9 cellular contexts compared by ENCODE assay signal in genomic region chr3:157154563-157155333, GRCh38. TPM values are rescaled to one million over a fixed set of nuclear protein-coding genes. Genes with fewer than 3 reads are reported as not detected.
A peak's percentile ranks its signal among the peaks of the same experiment; 100 is the strongest.
DNase-seq lines count a peak whose midpoint lies in the region; ATAC-seq and TF ChIP-seq lines count a peak whose summit lies in the region.
"Had no signal": no experiment of that assay in that cellular context is flagged by ENCODE, and none has a peak within 500 bp of the region (broad histone marks: within the 10 kb centered on the region; RNA-seq: fewer than 3 reads in every experiment).

No MANE protein-coding gene starts in this region.

- H2AFZ ChIP-seq in neural progenitor cell (replicated peaks): no peak overlapping the region

- no peaks in the 10 kb centered on the region for H3K9me3 ChIP-seq in DOHH2 (ENCODE audit: control insufficient read depth, insufficient read depth, low read length)
- H3K9me3 ChIP-seq in neural progenitor cell (ENCODE audit: low read depth): no peaks in the 10 kb centered on the region

- no peaks in the 10 kb centered on the region for H3K9me2 ChIP-seq in DOHH2 (replicated peaks; ENCODE audit: control insufficient read depth, low read length)

- H3K27me3 Mint-ChIP-seq in endothelial cell (ENCODE audit: unreplicated experiment) (peaks cover 12% of the 10 kb centered on the region), neural progenitor cell (ENCODE audit: insufficient read depth, low read depth) (peaks cover 6% of the 10 kb centered on the region)

- no peak for ATAC-seq in HG03521 (IDR thresholded peaks at IDR 0.05; ENCODE audit: unreplicated experiment)
- ATAC-seq: sciatic nerve had no signal

- H3K36me3 ChIP-seq in DOHH2 (ENCODE audit: control insufficient read depth, low read length) (peaks cover 100% of the 10 kb centered on the region), neural progenitor cell (peaks cover 92% of the 10 kb centered on the region)

- DNase-seq in RPMI8226 (peak; percentile 73), endothelial cell (ENCODE audit: low spot score) (no peak), neural progenitor cell (ENCODE audit: low spot score) (no peak), SKM-1 (lab: John Stamatoyannopoulos, UW; ENCODE audit: unreplicated experiment) (no peak)
- no peak for DNase-seq in stimulated activated CD4-positive, alpha-beta T cell treated with anti-CD3 and anti-CD28 coated beads, Interleukin-1b, Interleukin-23, amount 100 ng/mL, for 48 hours
- no peak for DNase-seq in stimulated activated CD4-positive, alpha-beta T cell treated with anti-CD3 and anti-CD28 coated beads, Interleukin-4, amount 100 ng/mL, for 1 hour

- H3K4me3 ChIP-seq in DOHH2 (ENCODE audit: low read length): peak overlapping the region; percentile 96; the same call in 1 of the 2 replicates
- H3K4me3 ChIP-seq in neural progenitor cell: peak overlapping the region; percentile 98

- H3K27me3 ChIP-seq in DOHH2 (ENCODE audit: control insufficient read depth, low read length) (no peaks in the 10 kb centered on the region), neural progenitor cell (no peaks in the 10 kb centered on the region)

- TF ChIP-seq CTCF in DOHH2 (IDR thresholded peaks at IDR 0.05; ENCODE audit: low read depth, low read length, poor library complexity, severe bottlenecking) (no peak), endothelial cell (IDR thresholded peaks at IDR 0.05; ENCODE audit: unreplicated experiment) (no peak), neural progenitor cell (IDR thresholded peaks at IDR 0.05) (no peak)

- H3K4me1 ChIP-seq in DOHH2 (ENCODE audit: control insufficient read depth, low read length) (peaks cover 51% of the 10 kb centered on the region), neural progenitor cell (peaks cover 37% of the 10 kb centered on the region)

- no peaks in the 10 kb centered on the region for H3K9me3 Mint-ChIP-seq in endothelial cell (ENCODE audit: unreplicated experiment)
- no peaks in the 10 kb centered on the region for H3K9me3 Mint-ChIP-seq in neural progenitor cell

- H3K36me3 Mint-ChIP-seq in endothelial cell (ENCODE audit: low read depth, unreplicated experiment) (peaks cover 62% of the 10 kb centered on the region), neural progenitor cell (peaks cover 49% of the 10 kb centered on the region)

- H3K27ac Mint-ChIP-seq in endothelial cell (ENCODE audit: unreplicated experiment) (no peak overlapping the region), neural progenitor cell (no peak overlapping the region)

- peaks cover 74% of the 10 kb centered on the region for H3F3A ChIP-seq in DOHH2 (ENCODE audit: control insufficient read depth, insufficient read depth)
- peaks cover 38% of the 10 kb centered on the region for H3F3A ChIP-seq in neural progenitor cell (ENCODE audit: low read depth)

- H3K27ac ChIP-seq in DOHH2 (ENCODE audit: low read depth, low read length) (no peak overlapping the region), neural progenitor cell (no peak overlapping the region)

- peak overlapping the region; percentile 64 for H3K4me2 ChIP-seq in DOHH2 (ENCODE audit: low read length)
- H3K4me2 ChIP-seq in neural progenitor cell: peak overlapping the region; percentile 92

- H4K20me1 ChIP-seq in DOHH2 (ENCODE audit: control insufficient read depth, insufficient read depth, low read depth, low read length) (peaks cover 69% of the 10 kb centered on the region), neural progenitor cell (ENCODE audit: low read depth) (peaks cover 89% of the 10 kb centered on the region)

- peaks cover 88% of the 10 kb centered on the region for H3K79me2 ChIP-seq in DOHH2 (ENCODE audit: control insufficient read depth, low read length)
- peaks cover 98% of the 10 kb centered on the region for H3K79me2 ChIP-seq in neural progenitor cell (ENCODE audit: low read depth)

- peak overlapping the region; percentile 68 for H3K4me3 Mint-ChIP-seq in endothelial cell (ENCODE audit: unreplicated experiment)
- H3K4me3 Mint-ChIP-seq in neural progenitor cell: peak overlapping the region; percentile 39

- H3K4me1 Mint-ChIP-seq in endothelial cell (ENCODE audit: unreplicated experiment) (peaks cover 34% of the 10 kb centered on the region), neural progenitor cell (peaks cover 45% of the 10 kb centered on the region)

- H3K9ac ChIP-seq in neural progenitor cell: no peak overlapping the region

RNA-seq across cellular contexts. Expression of gene CCNL1, which starts 5.2 kb away (rescaled TPM):
- total RNA-seq in endothelial cell (ENCODE audit: unreplicated experiment) (132 TPM), neural progenitor cell (ENCODE audit: low replicate concordance) (154 and 214 TPM in 2 replicates)
